13 cellular contexts compared by ENCODE assay signal in the genomic region with DNA sequence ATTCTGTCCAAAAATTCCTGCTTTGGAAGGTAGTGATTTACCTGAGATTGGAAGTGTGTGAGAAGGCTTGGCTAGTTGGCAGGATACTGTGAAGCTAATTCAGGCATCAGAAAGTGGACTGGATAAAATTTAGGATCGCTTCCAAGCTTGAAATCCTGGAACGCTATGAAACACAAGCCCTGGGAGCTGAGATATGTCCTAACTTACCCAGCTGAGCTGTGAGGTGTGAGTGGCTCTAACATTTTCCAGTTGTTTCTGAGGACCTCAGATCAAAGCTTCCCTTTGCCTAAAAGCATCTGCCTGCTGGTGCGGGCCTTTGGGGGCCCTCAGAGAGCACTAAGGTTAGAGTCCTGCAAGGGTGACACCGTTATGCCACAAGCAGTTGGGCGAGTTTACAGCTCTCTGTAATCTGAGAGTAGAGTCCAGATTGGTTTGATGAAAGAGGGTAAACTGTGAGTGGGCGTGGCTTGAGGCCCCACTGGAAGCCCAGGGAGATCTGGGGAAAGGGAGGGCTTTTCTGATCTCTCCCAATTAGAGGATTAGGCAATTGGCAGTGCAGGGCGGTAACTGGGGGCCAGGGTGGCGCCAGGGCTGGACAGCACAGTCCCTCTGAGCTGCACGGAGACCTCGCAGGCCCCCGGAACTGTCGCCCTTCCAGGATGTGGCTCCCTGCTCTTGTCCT.
A peak's percentile ranks its signal among the peaks of the same experiment; 100 is the strongest.
DNase-seq lines count a peak whose midpoint lies in the region; ATAC-seq, FAIRE-seq and TF ChIP-seq lines count a peak whose summit lies in the region.
"Had no signal": no experiment of that assay in that cellular context is flagged by ENCODE, and none has a peak within 500 bp of the region (broad histone marks: within the 10 kb centered on the region; RNA-seq: fewer than 3 reads in every experiment).

No MANE protein-coding gene starts in this region.

- H3K4me3 ChIP-seq in IMR-90 (ENCODE audit: insufficient read depth, low read depth, low read length): no peak overlapping the region
- peak overlapping the region in 2 of 3 donors; percentile 37 to 52 for H3K4me3 ChIP-seq in liver (ENCODE audit: low read depth in 1 of 3, low read length in 3 of 3)
- H3K4me3 ChIP-seq in small intestine (ENCODE audit: low read depth in 1 of 2, low read length in 2 of 2): no peak overlapping the region
- H3K4me3 ChIP-seq: breast epithelium had no signal

- H3K36me3 ChIP-seq in IMR-90 (ENCODE audit: control insufficient read depth, insufficient read depth, low read length) (no peaks in the 10 kb centered on the region), liver (ENCODE audit: control insufficient read depth in 4 of 4, insufficient read depth in 3 of 4, low read depth in 1 of 4, low read length in 3 of 4) (no peaks in the 10 kb centered on the region), small intestine (ENCODE audit: control insufficient read depth in 2 of 2, insufficient read depth in 2 of 2, low read length in 2 of 2) (no peaks in the 10 kb centered on the region)
- H3K36me3 ChIP-seq: breast epithelium had no signal

- H2BK15ac ChIP-seq in IMR-90 (ENCODE audit: low read depth, low read length): no peak overlapping the region

- H2BK20ac ChIP-seq in IMR-90 (ENCODE audit: low read depth, low read length): no peak overlapping the region

- CTCF ChIA-PET in IMR-90 (lab: Yijun Ruan, JAX): no interaction called here

- no peak for TF ChIP-seq POLR2A in IMR-90 (IDR thresholded peaks at IDR 0.05; ENCODE audit: low read depth, low read length)

- 0% methylated on average over 6 of the region's 12 CpGs; no CpG with 5 or more reads in 1 of the 2 experiments for WGBS in IMR-90 (ENCODE audit: extremely low coverage in 2 of 2, insufficient read length in 1 of 2), 2 experiments
- 14% methylated on average over 11 of the region's 12 CpGs for WGBS in liver
- WGBS in small intestine, 3 donors: 10 to 19% (median 19%) methylated on average over 12 of the region's 12 CpGs

- no peak overlapping the region for H2AK5ac ChIP-seq in IMR-90 (ENCODE audit: low read depth, low read length)

- no peak overlapping the region for H3K4ac ChIP-seq in IMR-90 (ENCODE audit: low read depth, low read length)

- H2AK9ac ChIP-seq in IMR-90 (replicated peaks; ENCODE audit: low read depth, low read length, poor library complexity): no peak overlapping the region

- dilution Hi-C loops in IMR-90 (cut with HindIII; ENCODE audit: low sequenced_read_pairs, unreplicated experiment): no loop called here

- H3K4me1 ChIP-seq in IMR-90 (ENCODE audit: control insufficient read depth, insufficient read depth, low read length) (no peaks in the 10 kb centered on the region), liver (ENCODE audit: control insufficient read depth in 4 of 4, insufficient read depth in 4 of 4, low read length in 3 of 4) (peaks cover 0 to 5% (median 2%) of the 10 kb centered on the region in 4 donors), small intestine (ENCODE audit: control insufficient read depth in 2 of 2, insufficient read depth in 1 of 2, low read depth in 1 of 2, low read length in 1 of 2) (no peaks in the 10 kb centered on the region)
- H3K4me1 ChIP-seq: breast epithelium had no signal

- POLR2A ChIA-PET in IMR-90 (lab: Charles Lee; ENCODE audit: unreplicated experiment): no interaction called here

- peak overlapping the region; percentile 47; the same call in 1 of the 2 replicates for H3K4me2 ChIP-seq in IMR-90 (ENCODE audit: low read depth, low read length)

- no peaks in the 10 kb centered on the region for H4K20me1 ChIP-seq in IMR-90 (ENCODE audit: insufficient read depth, low read length)

- no peak overlapping the region for H3K14ac ChIP-seq in IMR-90 (replicated peaks; ENCODE audit: low read depth, low read length)

- H2BK120ac ChIP-seq in IMR-90 (ENCODE audit: low read depth, low read length): no peak overlapping the region

- no peak overlapping the region for H3K56ac ChIP-seq in IMR-90 (ENCODE audit: extremely low read depth, insufficient read depth, low read length)

- intact Hi-C loops in IMR-90 (cut with micrococcal nuclease): no loop called here

- TF ChIP-seq CTCF in IMR-90 (conservative IDR thresholded peaks at IDR 0.05; ENCODE audit: low read depth, low read length): no peak
- no peak for TF ChIP-seq CTCF in liver (IDR thresholded peaks at IDR 0.05; ENCODE audit: low read depth, low read length, missing input control)

- 0 out of 2 replicates have a peak, but pooled peaks have one; percentile 17 for ATAC-seq in IMR-90 (ENCODE audit: low read depth)

- TF ChIP-seq RAD21 in IMR-90 (IDR thresholded peaks at IDR 0.05; ENCODE audit: low read length): no peak
- no peak for TF ChIP-seq RAD21 in liver (IDR thresholded peaks at IDR 0.05)

- H3K27ac ChIP-seq in IMR-90 (ENCODE audit: insufficient read depth, low read length) (no peak overlapping the region), liver (ENCODE audit: low read depth in 1 of 2, low read length in 2 of 2) (peak overlapping the region in 1 of 2 donors; percentile 19), small intestine (ENCODE audit: low read depth in 1 of 2, low read length in 1 of 2) (no peak overlapping the region)
- H3K27ac ChIP-seq: breast epithelium had no signal

- peaks cover 4% of the 10 kb centered on the region; the same call in 1 of the 2 replicates for H3K27me3 ChIP-seq in IMR-90 (ENCODE audit: control insufficient read depth, insufficient read depth, low read length)
- H3K27me3 ChIP-seq in liver (ENCODE audit: control insufficient read depth in 4 of 4, insufficient read depth in 4 of 4, low read length in 3 of 4): no peaks in the 10 kb centered on the region
- peaks cover 0 to 3% of the 10 kb centered on the region in 2 donors for H3K27me3 ChIP-seq in small intestine (ENCODE audit: control insufficient read depth in 2 of 2, insufficient read depth in 2 of 2, low read length in 2 of 2)
- H3K27me3 ChIP-seq: breast epithelium had no signal

- no TSS peak for BruUV-seq in IMR-90 (replicated peaks; lab: Mats Ljungman, UMichigan)

- no peak for FAIRE-seq in small intestine (lab: Jason Lieb, UNC)

- no peaks in the 10 kb centered on the region for H3K79me1 ChIP-seq in IMR-90 (ENCODE audit: low read depth in 1 of 2, low read length in 2 of 2)

- no peak overlapping the region for H2BK5ac ChIP-seq in IMR-90 (ENCODE audit: low read depth, low read length, poor library complexity, severe bottlenecking)

- in situ Hi-C loops in IMR-90 (cut with MboI; ENCODE audit: low sequenced_read_pairs): no loop called here

- no peaks in the 10 kb centered on the region for H3K9me1 ChIP-seq in IMR-90 (ENCODE audit: insufficient read depth, low read length)

- H4K8ac ChIP-seq in IMR-90 (ENCODE audit: low read depth in 2 of 2, low read length in 2 of 2): no peak overlapping the region

- DNase-seq in IMR-90 (no peak), fibroblast of gingiva (ENCODE audit: low read depth) (peak; percentile 19), small intestine (peak; percentile 56), DMS114 treated with DMSO at 0.1 percent for 48 hours (lab: John Stamatoyannopoulos, UW; ENCODE audit: unreplicated experiment) (no peak)
- no peak for DNase-seq in activated CD4-positive, alpha-beta T cell treated with anti-CD3 and anti-CD28 coated beads for 48 hours
- DNase-seq in activated CD8-positive, alpha-beta memory T cell treated with anti-CD3 and anti-CD28 coated beads, Interleukin-2, amount 50 U/mL, for 48 hours: no peak
- DNase-seq: activated gamma-delta T cell treated with Interleukin-2 at 50 U/mL for 16 hours; CD4-positive, CD25-positive, alpha-beta regulatory T cell; Karpas-422; NCI-H69; SHP77 treated with DMSO at 0.1 percent for 48 hours had no signal

- H3K9ac ChIP-seq in IMR-90 (ENCODE audit: low read depth, low read length) (no peak overlapping the region), liver (ENCODE audit: low read depth in 1 of 2, low read length in 2 of 2) (no peak overlapping the region)

- peak overlapping the region; percentile 72 for H2AFZ ChIP-seq in IMR-90 (replicated peaks; ENCODE audit: low read length, poor library complexity)

- H3K18ac ChIP-seq in IMR-90 (ENCODE audit: low read depth, low read length): no peak overlapping the region

- H4K5ac ChIP-seq in IMR-90 (ENCODE audit: low read depth, low read length): no peak overlapping the region

- no peak overlapping the region for H4K91ac ChIP-seq in IMR-90 (ENCODE audit: insufficient read depth, low read depth, low read length)

- H3K23ac ChIP-seq in IMR-90 (ENCODE audit: low read depth, low read length): no peak overlapping the region

- no peaks in the 10 kb centered on the region for H3K9me3 ChIP-seq in IMR-90 (ENCODE audit: control insufficient read depth, insufficient read depth, low read length)
- no peaks in the 10 kb centered on the region for H3K9me3 ChIP-seq in liver (ENCODE audit: control insufficient read depth in 4 of 4, low read length in 3 of 4)
- no peaks in the 10 kb centered on the region for H3K9me3 ChIP-seq in small intestine (ENCODE audit: control insufficient read depth, low read depth)
- H3K9me3 ChIP-seq: breast epithelium had no signal

TF ChIP-seq in IMR-90, 13 proteins besides CTCF, POLR2A, EP300 and RAD21 (continues in another document):
- TF ChIP-seq USF2 (IDR thresholded peaks at IDR 0.05; ENCODE audit: low read depth, low read length): no peak

TF ChIP-seq in liver, 16 proteins besides CTCF, POLR2A, EP300 and RAD21 (continues in another document):
- TF ChIP-seq RXRA (IDR thresholded peaks at IDR 0.05) (peak in 1 of 2 donors; percentile 56), HNF4A (conservative IDR thresholded peaks at IDR 0.05) (peak in 1 of 2 donors; percentile 72), ATF3 (IDR thresholded peaks at IDR 0.05) (no peak), GABPA (IDR thresholded peaks at IDR 0.05 in 1 of 2, conservative IDR thresholded peaks at IDR 0.05 in 1 of 2) (no peak), FOXA1 (IDR thresholded peaks at IDR 0.05) (no peak)

Comparison
In these comparisons a context has a peak if more than half of its experiments do, and no peak if none do; other contexts are left out.
1. DNase-seq: peak in fibroblast of gingiva (single experiment) and small intestine (single experiment); none in IMR-90 (single experiment), activated CD4-positive, alpha-beta T cell treated with anti-CD3 and anti-CD28 coated beads for 48 hours (single experiment), DMS114 treated with DMSO at 0.1 percent for 48 hours (single experiment) and activated CD8-positive, alpha-beta memory T cell treated with anti-CD3 and anti-CD28 coated beads, Interleukin-2, amount 50 U/mL, for 48 hours (single experiment).
2. H3K4me3 ChIP-seq: peak in liver (2 of 3); none in IMR-90 (single experiment) and small intestine (0 of 2).